ENCODE assay signal across 8 cellular contexts in the genomic region with DNA sequence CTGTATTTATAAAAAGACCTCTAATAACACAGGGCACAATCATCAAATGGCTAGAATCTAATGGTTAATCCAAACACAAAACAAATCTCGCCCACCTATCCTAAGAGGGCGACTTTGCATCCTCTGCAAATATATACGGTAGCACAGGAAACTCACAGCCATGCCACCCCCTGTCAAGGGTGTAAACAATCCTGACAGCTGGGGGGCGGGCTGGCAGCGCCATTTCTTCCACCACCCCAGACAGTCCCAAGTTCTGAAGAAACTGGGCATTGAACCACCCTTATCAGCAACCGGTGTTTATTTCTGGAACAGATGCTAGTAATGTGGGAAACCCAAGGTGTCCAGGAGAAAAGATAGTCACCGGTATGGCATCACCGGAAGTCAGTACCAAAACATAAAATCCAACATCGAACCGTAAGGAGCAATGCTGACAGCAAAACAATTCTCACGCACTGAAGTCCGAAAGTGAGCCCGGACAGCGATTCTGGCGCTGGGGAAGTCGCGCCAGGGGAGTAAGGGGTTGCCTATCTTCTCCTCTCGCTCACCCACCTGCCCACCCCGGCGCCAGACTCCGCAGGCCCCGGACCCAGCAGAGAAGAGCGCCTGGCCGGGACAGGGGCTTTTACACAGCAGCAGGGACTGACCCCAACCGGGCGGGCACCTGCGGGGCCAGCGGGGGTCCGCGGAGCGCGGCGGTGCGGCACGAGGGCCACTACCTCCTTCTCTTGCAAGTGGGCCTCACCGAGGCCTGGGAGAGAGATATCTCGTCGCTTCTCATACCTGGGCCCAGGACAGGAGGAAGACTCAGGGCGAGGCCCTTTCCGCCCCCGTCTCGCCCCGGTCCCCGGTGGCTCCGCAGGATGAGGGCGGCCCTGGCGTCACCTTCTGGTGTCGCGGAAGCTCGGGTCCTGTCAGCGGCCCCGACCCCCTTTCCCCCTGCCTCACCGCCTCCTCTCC. TPM values are rescaled to one million over a fixed set of nuclear protein-coding genes. Genes with fewer than 3 reads are reported as not detected.
DNase-seq lines count a peak whose midpoint lies in the region; ATAC-seq and TF ChIP-seq lines count a peak whose summit lies in the region.

No MANE protein-coding gene starts in this region.

- peaks cover 14% of the 10 kb centered on the region for H4K20me1 ChIP-seq in Loucy (ENCODE audit: insufficient read depth, low read length, poor library complexity, severe bottlenecking)

- in situ Hi-C loops in HAP-1 (cut with MboI; ENCODE audit: low sequenced_read_pairs) = no loop called here

- H3K9ac ChIP-seq in Loucy (ENCODE audit: low read depth, low read length, poor library complexity, severe bottlenecking) = peak overlapping the region; percentile 78

- peak overlapping the region; percentile 94 to 99 (median 96) for H3K4me3 Mint-ChIP-seq in naive thymus-derived CD8-positive, alpha-beta T cell

- H3K36me3 Mint-ChIP-seq in naive thymus-derived CD8-positive, alpha-beta T cell = peaks cover 0 to 25% (median under 1%) of the 10 kb centered on the region in 3 donors

- POLR2A ChIA-PET in naive thymus-derived CD8-positive, alpha-beta T cell (lab: Charles Lee) = interaction anchor here (0.7 to 1.6 kb wide), 8 partner anchors 12 to 886 kb away, joined by 3 to 4 read pairs (median 3); a partner anchor contains a TSS

- H3K27me3 ChIP-seq in HAP-1 (ENCODE audit: low read depth) (no peaks in the 10 kb centered on the region), Loucy (ENCODE audit: insufficient read depth, low read length, poor library complexity, severe bottlenecking) (peaks cover 10% of the 10 kb centered on the region), esophagus muscularis mucosa (no peaks in the 10 kb centered on the region), upper lobe of left lung (no peaks in the 10 kb centered on the region)

- no peak for TF ChIP-seq EP300 in esophagus muscularis mucosa (IDR thresholded peaks at IDR 0.05)
- no peak for TF ChIP-seq EP300 in upper lobe of left lung (IDR thresholded peaks at IDR 0.05)

- no peaks in the 10 kb centered on the region for H3K9me2 ChIP-seq in Loucy (replicated peaks; ENCODE audit: low read depth, low read length)

- DNase-seq in GM10266 (ENCODE audit: extremely low spot score) = peak; percentile 53
- peak in 1 of 2 experiments; percentile 16 for DNase-seq in HAP-1 (ENCODE audit: low spot score in 2 of 2)
- peak; percentile 7 for DNase-seq in activated T-cell treated with anti-CD3 and anti-CD28 coated beads for 4 hours
- DNase-seq in esophagus muscularis mucosa (ENCODE audit: extremely low spot score) = no peak
- peak in 9 of 10 donors; percentile 24 to 78 (median 41) for DNase-seq in naive thymus-derived CD8-positive, alpha-beta T cell
- peak in 1 of 2 donors; percentile 89 for DNase-seq in upper lobe of left lung
- DNase-seq in NCI-H774 (lab: John Stamatoyannopoulos, UW) = no peak

- H3K9me3 ChIP-seq in HAP-1 = no peaks in the 10 kb centered on the region
- H3K9me3 ChIP-seq in Loucy (ENCODE audit: insufficient read depth, low read depth, low read length) = no peaks in the 10 kb centered on the region
- no peaks in the 10 kb centered on the region for H3K9me3 ChIP-seq in esophagus muscularis mucosa
- no peaks in the 10 kb centered on the region for H3K9me3 ChIP-seq in upper lobe of left lung

- H3K4me1 Mint-ChIP-seq in naive thymus-derived CD8-positive, alpha-beta T cell = peaks cover 32 to 56% (median 43%) of the 10 kb centered on the region in 4 donors

- H3K27ac ChIP-seq in esophagus muscularis mucosa (replicated peaks in 1 of 4) (peak overlapping the region; percentile 85 to 91 (median 87)), upper lobe of left lung (peak overlapping the region; percentile 71 to 90 (median 86))

- peaks cover 8% of the 10 kb centered on the region for H3K4me1 ChIP-seq in HAP-1
- peaks cover 50% of the 10 kb centered on the region for H3K4me1 ChIP-seq in Loucy (ENCODE audit: insufficient read depth, low read length, poor library complexity, severe bottlenecking)
- H3K4me1 ChIP-seq in esophagus muscularis mucosa = peaks cover 42 to 61% (median 47%) of the 10 kb centered on the region in 4 donors
- H3K4me1 ChIP-seq in upper lobe of left lung = peaks cover 23 to 30% (median 26%) of the 10 kb centered on the region in 4 donors

- peaks cover 28% of the 10 kb centered on the region for H3K79me2 ChIP-seq in Loucy (ENCODE audit: insufficient read depth, low read length)

- peak overlapping the region; percentile 87 to 99 (median 98) for H3K27ac Mint-ChIP-seq in naive thymus-derived CD8-positive, alpha-beta T cell

- no peaks in the 10 kb centered on the region for H3F3A ChIP-seq in Loucy (ENCODE audit: low read depth)

- peak overlapping the region; percentile 100 for H2AFZ ChIP-seq in Loucy (ENCODE audit: low read length)

- TF ChIP-seq POLR2A in esophagus muscularis mucosa (IDR thresholded peaks at IDR 0.05; ENCODE audit: low read depth) = no peak
- TF ChIP-seq POLR2A in upper lobe of left lung (IDR thresholded peaks at IDR 0.05) = no peak

- intact Hi-C loops in esophagus muscularis mucosa (cut with DNase I) = loop anchor here (10.0 kb wide), 1 partner anchor 609 kb away; a partner anchor contains a TSS

- H3K4me3 ChIP-seq in HAP-1 (peak overlapping the region; percentile 76), Loucy (ENCODE audit: low read length, poor library complexity, severe bottlenecking) (peak overlapping the region; percentile 96), esophagus muscularis mucosa (peak overlapping the region; percentile 71 to 89 (median 84)), upper lobe of left lung (peak overlapping the region; percentile 68 to 100 (median 92))

- H3K36me3 ChIP-seq in HAP-1 (replicated peaks) (peaks cover 2% of the 10 kb centered on the region), Loucy (ENCODE audit: insufficient read depth, low read length) (peaks cover 2% of the 10 kb centered on the region; the same call in 1 of the 2 replicates), esophagus muscularis mucosa (peaks cover 7 to 19% (median 11%) of the 10 kb centered on the region in 4 donors), upper lobe of left lung (peaks cover 0 to 10% (median 2%) of the 10 kb centered on the region in 4 donors)

- peak; percentile 73 to 78 for ATAC-seq in naive thymus-derived CD8-positive, alpha-beta T cell
- peak; percentile 70 to 77 for ATAC-seq in upper lobe of left lung (ENCODE audit: low FRiP score in 2 of 2)

- H3K27me3 Mint-ChIP-seq in naive thymus-derived CD8-positive, alpha-beta T cell = peaks cover 0 to 9% (median 6%) of the 10 kb centered on the region in 5 donors

- H3K9me3 Mint-ChIP-seq in naive thymus-derived CD8-positive, alpha-beta T cell = no peaks in the 10 kb centered on the region

- H3K4me2 ChIP-seq in Loucy (ENCODE audit: low read depth, low read length, poor library complexity, severe bottlenecking) = peak overlapping the region; percentile 99

- WGBS in esophagus muscularis mucosa = 5% methylated on average over 18 of the region's 53 CpGs
- 2 to 3% methylated on average over 20 to 40 of the region's 53 CpGs for WGBS in upper lobe of left lung, 2 donors

- TF ChIP-seq CTCF in GM10266 (IDR thresholded peaks at IDR 0.05; ENCODE audit: control insufficient read depth, insufficient read depth, low read depth, missing control alignments) (peak; percentile 1), Loucy (conservative IDR thresholded peaks at IDR 0.05; ENCODE audit: low read length) (0 out of 2 replicates have a peak, but pooled peaks have one; percentile 9), esophagus muscularis mucosa (IDR thresholded peaks at IDR 0.05) (no peak), upper lobe of left lung (IDR thresholded peaks at IDR 0.05) (no peak)

RNA-seq across cellular contexts. Expression of a gene that starts 0.6 kb away (rescaled TPM):
- 10 to 100 TPM; 26.5 to 49.2 (median 43.8) TPM for total RNA-seq in esophagus muscularis mucosa
- total RNA-seq in naive thymus-derived CD8-positive, alpha-beta T cell = 10 to 100 TPM; 49.4 to 52.1 TPM
- 10 to 100 TPM; 23.6 to 25.5 (median 25.2) TPM for polyA plus RNA-seq in naive thymus-derived CD8-positive, alpha-beta T cell
- 10 to 100 TPM in 5 of 6 donors, 1 to 10 TPM in 1; 9.9 to 50.8 (median 26.9) TPM for total RNA-seq in upper lobe of left lung

RNA-seq across cellular contexts. Expression of a gene that starts 37.5 kb away (rescaled TPM):
- total RNA-seq in esophagus muscularis mucosa (100 to 1,000 TPM; 135 to 528 (median 378) TPM), upper lobe of left lung (100 to 1,000 TPM in 5 of 6 donors, 10 to 100 TPM in 1; 57.6 to 914 (median 315) TPM)
- total RNA-seq in naive thymus-derived CD8-positive, alpha-beta T cell = 10 to 100 TPM; 59.0 to 66.8 TPM
- 10 to 100 TPM; 36.2 to 53.7 (median 47.5) TPM for polyA plus RNA-seq in naive thymus-derived CD8-positive, alpha-beta T cell

Comparison
In these comparisons a context has a peak if more than half of its experiments do, and no peak if none do; other contexts are left out.
1. DNase-seq: peak in GM10266 (single experiment), activated T-cell treated with anti-CD3 and anti-CD28 coated beads for 4 hours (single experiment) and naive thymus-derived CD8-positive, alpha-beta T cell (9 of 10); none in esophagus muscularis mucosa (single experiment) and NCI-H774 (single experiment).
2. CTCF ChIP-seq: peak in GM10266 (single experiment) and Loucy (single experiment); none in esophagus muscularis mucosa (0 of 3) and upper lobe of left lung (0 of 6).
3. Peak in every context shown above with its lines, with median percentiles within 50 percentile points of each other: H3K4me3 ChIP-seq.